Comparison of ENCODE assay signal across 16 cellular contexts in genomic region chr2:17756629-17757028, GRCh38. TPM values are rescaled to one million over a fixed set of nuclear protein-coding genes. Genes with fewer than 3 reads are reported as not detected.
A peak's percentile ranks its signal among the peaks of the same experiment; 100 is the strongest.
DNase-seq lines count a peak whose midpoint lies in the region; ATAC-seq, FAIRE-seq and TF ChIP-seq lines count a peak whose summit lies in the region.
"Had no signal": no experiment of that assay in that cellular context is flagged by ENCODE, and none has a peak within 500 bp of the region (broad histone marks: within the 10 kb centered on the region; RNA-seq: fewer than 3 reads in every experiment).

No MANE protein-coding gene starts in this region.

- 87% methylated on average over 6 of the region's 6 CpGs for WGBS in A549 (ENCODE audit: missing lambda C conversion rate)

- no peak for TF ChIP-seq POLR2A in A549 (IDR thresholded peaks at IDR 0.05; ENCODE audit: low read length)

- H3K27me3 ChIP-seq in Panc1 (ENCODE audit: control insufficient read depth, insufficient read depth, low read length) (no peaks in the 10 kb centered on the region), foreskin keratinocyte (no peaks in the 10 kb centered on the region)

- H3K9me3 ChIP-seq in A549, result no peaks in the 10 kb centered on the region
- H3K9me3 ChIP-seq in Panc1 (ENCODE audit: control insufficient read depth, insufficient read depth, low read depth, low read length), result no peaks in the 10 kb centered on the region

- TF ChIP-seq RAD21 in A549 (conservative IDR thresholded peaks at IDR 0.05 in 1 of 2, IDR thresholded peaks at IDR 0.05 in 1 of 2), result no peak

- ATAC-seq in A549 (no peak), Panc1 (no peak), foreskin keratinocyte (no peak), esophagus mucosa (no peak), GM18520 (IDR thresholded peaks at IDR 0.05; ENCODE audit: unreplicated experiment) (no peak)
- ATAC-seq: activated CD8-positive, alpha-beta T cell treated with anti-CD3 and anti-CD28 coated beads, Interleukin-2, amount 10 ng/mL, durations not matched to agents 7 days and 5 days; activated T-helper 17 cell treated with anti-CD3 and anti-CD28 coated beads, Interleukin-2, amount 50 U/mL, for 72 hours had no signal

- H3K4me1 ChIP-seq in A549 (peaks cover 53% of the 10 kb centered on the region), Panc1 (ENCODE audit: control insufficient read depth, insufficient read depth, low read length) (peaks cover 29% of the 10 kb centered on the region), foreskin keratinocyte (peaks cover 28% of the 10 kb centered on the region)
- H3K4me1 ChIP-seq: parathyroid adenoma had no signal

- in situ Hi-C loops in Panc1 (cut with HindIII; ENCODE audit: low pct_unique_long_range_greater_than_20kb, low sequenced_read_pairs), result no loop called here

- H3K27ac ChIP-seq in A549 (0 out of 6 replicates have a peak overlapping the region, but pooled peaks of 1 of the 2 experiments have one; percentile 7), Panc1 (ENCODE audit: low read length) (peak overlapping the region; percentile 17; the same call in 1 of the 2 replicates), foreskin keratinocyte (peak overlapping the region; percentile 22)
- H3K27ac ChIP-seq: parathyroid adenoma had no signal

- peak overlapping the region; percentile 77 for H3K4me2 ChIP-seq in A549

- BruUV-seq in Panc1 (replicated peaks; lab: Mats Ljungman, UMichigan), result no TSS peak

- DNase-seq in A549 (ENCODE audit: low read depth in 1 of 2, low spot score in 1 of 2), result no peak
- peak; percentile 54 for DNase-seq in EH (ENCODE audit: low read depth)
- no peak for DNase-seq in Panc1 (ENCODE audit: low read depth, low spot score)
- DNase-seq in foreskin keratinocyte, result no peak
- DNase-seq in activated CD4-positive, alpha-beta T cell treated with anti-CD3 and anti-CD28 coated beads, Interleukin-2, amount 50 U/mL, for 48 hours, result no peak
- no peak for DNase-seq in UCSD-AML1 (lab: John Stamatoyannopoulos, UW; ENCODE audit: unreplicated experiment)
- DNase-seq: activated CD8-positive, alpha-beta T cell treated with anti-CD3 and anti-CD28 coated beads, Interleukin-2, amount 10 ng/mL, durations not matched to agents 7 days and 5 days; effector CD4-positive, alpha-beta T cell; foreskin melanocyte; midbrain; NCI-H2081; substantia nigra had no signal

- peak; percentile 61 for FAIRE-seq in A549 (lab: Jason Lieb, UNC)

- POLR2A ChIA-PET in A549 (lab: Yijun Ruan, JAX), result no interaction called here
- POLR2A ChIA-PET in Panc1 (lab: Charles Lee), result no interaction called here

- no peak for TF ChIP-seq EP300 in A549 (IDR thresholded peaks at IDR 0.05)

- H3K36me3 ChIP-seq in Panc1 (ENCODE audit: control insufficient read depth, insufficient read depth, low read length), result peaks cover 13% of the 10 kb centered on the region

- TF ChIP-seq CTCF in A549 (IDR thresholded peaks at IDR 0.05) (no peak), Panc1 (IDR thresholded peaks at IDR 0.05) (no peak), foreskin keratinocyte (conservative IDR thresholded peaks at IDR 0.05) (no peak)

- CTCF ChIA-PET in A549 (lab: Yijun Ruan, JAX) (interaction anchor here (0.7 to 2.0 kb wide), 2 partner anchors 37 to 98 kb away, joined by 3 to 7 read pairs; no protein-coding TSS in a partner anchor), Panc1 (lab: Charles Lee) (no interaction called here)

- intact Hi-C loops in Panc1 (cut with micrococcal nuclease; ENCODE audit: unreplicated experiment), result no loop called here

- H3K4me3 ChIP-seq in A549, result no peak overlapping the region
- no peak overlapping the region for H3K4me3 ChIP-seq in Panc1 (ENCODE audit: low read depth in 2 of 2, low read length in 2 of 2)

TF ChIP-seq in A549, 52 proteins besides CTCF, POLR2A, EP300 and RAD21:
- TF ChIP-seq ZFP36 (IDR thresholded peaks at IDR 0.05; ENCODE audit: borderline replicate concordance, partially characterized antibody) (no peak), ATOH8 (CRISPR knock-in tag; IDR thresholded peaks at IDR 0.05; ENCODE audit: low read depth) (no peak), TFCP2L1 (CRISPR knock-in tag; IDR thresholded peaks at IDR 0.05) (no peak), ZSCAN20 (CRISPR knock-in tag; IDR thresholded peaks at IDR 0.05) (no peak), KDM1A (IDR thresholded peaks at IDR 0.05; ENCODE audit: low read depth) (no peak), KDM5A (IDR thresholded peaks at IDR 0.05) (no peak), EHMT2 (IDR thresholded peaks at IDR 0.05; ENCODE audit: low read depth) (no peak), BCL3 (IDR thresholded peaks at IDR 0.05) (no peak), ESRRA (IDR thresholded peaks at IDR 0.05; ENCODE audit: borderline replicate concordance, low read length) (no peak), CBX8 (IDR thresholded peaks at IDR 0.05) (no peak), POLR2AphosphoS2 (conservative IDR thresholded peaks at IDR 0.05; ENCODE audit: low read length) (no peak), CHD4 (IDR thresholded peaks at IDR 0.05; ENCODE audit: borderline replicate concordance) (no peak), NPAS2 (CRISPR knock-in tag; IDR thresholded peaks at IDR 0.05; ENCODE audit: borderline replicate concordance) (no peak)
- TF ChIP-seq, protein P1, sequence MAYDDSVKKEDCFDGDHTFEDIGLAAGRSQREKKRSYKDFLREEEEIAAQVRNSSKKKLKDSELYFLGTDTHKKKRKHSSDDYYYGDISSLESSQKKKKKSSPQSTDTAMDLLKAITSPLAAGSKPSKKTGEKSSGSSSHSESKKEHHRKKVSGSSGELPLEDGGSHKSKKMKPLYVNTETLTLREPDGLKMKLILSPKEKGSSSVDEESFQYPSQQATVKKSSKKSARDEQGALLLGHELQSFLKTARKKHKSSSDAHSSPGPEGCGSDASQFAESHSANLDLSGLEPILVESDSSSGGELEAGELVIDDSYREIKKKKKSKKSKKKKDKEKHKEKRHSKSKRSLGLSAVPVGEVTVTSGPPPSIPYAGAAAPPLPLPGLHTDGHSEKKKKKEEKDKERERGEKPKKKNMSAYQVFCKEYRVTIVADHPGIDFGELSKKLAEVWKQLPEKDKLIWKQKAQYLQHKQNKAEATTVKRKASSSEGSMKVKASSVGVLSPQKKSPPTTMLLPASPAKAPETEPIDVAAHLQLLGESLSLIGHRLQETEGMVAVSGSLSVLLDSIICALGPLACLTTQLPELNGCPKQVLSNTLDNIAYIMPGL (CRISPR knock-in tag; IDR thresholded peaks at IDR 0.05; ENCODE audit: borderline replicate concordance), result no peak
TF ChIP-seq in A549: peak in this region for 0.

RNA-seq across cellular contexts. Expression of gene GEN1, which starts 2.7 kb away (rescaled TPM):
- polyA plus RNA-seq in A549 (2011; rRNA removed) (31.6 and 40.7 TPM in 2 replicates), A549 (2017; fragmentation: RNase III; extraction: RNeasy Plus Mini Kit Qiagen cat#74134 plus additional on column Dnase treatment) (16.2 to 18.1 TPM (median 16.8 TPM) in 3 replicates), foreskin keratinocyte (3.1 and 4.5 TPM in 2 replicates)
- 5.6 and 6.7 TPM in 2 replicates for polyA plus RNA-seq in A549 (2012; cell fraction: cytosol; rRNA removed)
- polyA plus RNA-seq in A549 (2012; cell fraction: nucleus; rRNA removed), result 23.6 and 31.1 TPM in 2 replicates
- polyA minus RNA-seq in A549 (2011; rRNA and poly(A)+ RNA removed), result 35.7 and 37.5 TPM in 2 replicates
- total RNA-seq in Panc1 (2021; ENCODE audit: unreplicated experiment) (24.0 TPM), foreskin keratinocyte (20.1 and 20.7 TPM in 2 replicates), esophagus mucosa (18.1 TPM)
- 4.3 TPM for polyA plus RNA-seq in Panc1 (2012; ENCODE audit: insufficient read length)

RNA-seq across cellular contexts. Expression of gene SMC6, which starts 3.0 kb away (rescaled TPM):
- polyA plus RNA-seq in A549 (2011; rRNA removed), result 34.2 and 51.6 TPM in 2 replicates
- polyA plus RNA-seq in A549 (2012; cell fraction: cytosol; rRNA removed), result 7.7 and 8.8 TPM in 2 replicates
- polyA plus RNA-seq in A549 (2012; cell fraction: nucleus; rRNA removed), result 7.3 and 10.1 TPM in 2 replicates
- polyA plus RNA-seq in A549 (2017; fragmentation: RNase III; extraction: RNeasy Plus Mini Kit Qiagen cat#74134 plus additional on column Dnase treatment), result 26.0 to 30.7 TPM (median 29.9 TPM) in 3 replicates
- polyA minus RNA-seq in A549 (2011; rRNA and poly(A)+ RNA removed), result 19.1 and 21.2 TPM in 2 replicates
- 43.8 TPM for total RNA-seq in Panc1 (2021; ENCODE audit: unreplicated experiment)
- polyA plus RNA-seq in Panc1 (2012; ENCODE audit: insufficient read length), result 17.0 TPM
- total RNA-seq in foreskin keratinocyte, result 35.6 and 37.0 TPM in 2 replicates
- polyA plus RNA-seq in foreskin keratinocyte, result 8.2 and 10.9 TPM in 2 replicates
- 24.4 TPM for total RNA-seq in esophagus mucosa

RNA-seq across cellular contexts. Expression of gene MSGN1, which starts 59.6 kb away (rescaled TPM):
- polyA plus RNA-seq in A549 (2011; rRNA removed) (not detected in 2 replicates), A549 (2017; fragmentation: RNase III; extraction: RNeasy Plus Mini Kit Qiagen cat#74134 plus additional on column Dnase treatment) (not detected in 3 replicates), foreskin keratinocyte (not detected in 2 replicates)
- not detected in 2 replicates for polyA plus RNA-seq in A549 (2012; cell fraction: cytosol; rRNA removed)
- polyA plus RNA-seq in A549 (2012; cell fraction: nucleus; rRNA removed), result not detected in 2 replicates
- polyA minus RNA-seq in A549 (2011; rRNA and poly(A)+ RNA removed), result not detected in 2 replicates
- total RNA-seq in Panc1 (2021; ENCODE audit: unreplicated experiment) (not detected), foreskin keratinocyte (not detected in 2 replicates), esophagus mucosa (not detected)
- polyA plus RNA-seq in Panc1 (2012; ENCODE audit: insufficient read length), result not detected
- total RNA-seq: activated CD8-positive, alpha-beta T cell treated with anti-CD3 and anti-CD28 coated beads, Interleukin-2, amount 10 ng/mL, durations not matched to agents 7 days and 5 days; activated T-helper 17 cell treated with anti-CD3 and anti-CD28 coated beads, Interleukin-2, amount 50 U/mL, for 72 hours had no signal
